ENCODE assay signal across 19 cellular contexts in genomic region chr17:44499722-44500121, GRCh38. TPM values are rescaled to one million over a fixed set of nuclear protein-coding genes. Genes with fewer than 3 reads are reported as not detected.
DNase-seq lines count a peak whose midpoint lies in the region; ATAC-seq, FAIRE-seq and TF ChIP-seq lines count a peak whose summit lies in the region.
"Had no signal": no experiment of that assay in that cellular context is flagged by ENCODE, and none has a peak within 500 bp of the region (broad histone marks: within the 10 kb centered on the region; RNA-seq: fewer than 3 reads in every experiment).

No MANE protein-coding gene starts in this region.

- H3K79me2 ChIP-seq in K562 (ENCODE audit: control insufficient read depth, insufficient read depth, low read length), result peaks cover 87% of the 10 kb centered on the region

- no peak for ATAC-seq in CD8-positive, alpha-beta T cell
- no peak for ATAC-seq in K562
- ATAC-seq in GM18511 (IDR thresholded peaks at IDR 0.05; ENCODE audit: unreplicated experiment), result no peak
- ATAC-seq: pancreas, T-cell had no signal

- H3K4me1 ChIP-seq in CD8-positive, alpha-beta T cell (ENCODE audit: insufficient read depth, low read length), result peaks cover 54% of the 10 kb centered on the region
- H3K4me1 ChIP-seq in HUES6 (ENCODE audit: control insufficient read depth, insufficient read depth, low read length) (peaks cover 12% of the 10 kb centered on the region), K562 (replicated peaks in 1 of 2; ENCODE audit: control insufficient read depth in 2 of 2, insufficient read depth in 2 of 2, low read length in 2 of 2) (peaks cover 4 to 12% of the 10 kb centered on the region in 2 experiments; a peak in 4 of 5 replicates)

- POLR2A ChIA-PET in CD8-positive, alpha-beta T cell (lab: Charles Lee), result no interaction called here
- POLR2A ChIA-PET in K562 (lab: Yijun Ruan, JAX), result interaction anchor here (0.7 to 2.1 kb wide), 5 partner anchors 9 to 287 kb away, joined by 3 to 9 read pairs (median 3); no protein-coding TSS in a partner anchor

- no peaks in the 10 kb centered on the region for H3K9me3 ChIP-seq in CD8-positive, alpha-beta T cell (ENCODE audit: low read length)
- H3K9me3 ChIP-seq in HUES6 (ENCODE audit: control insufficient read depth, insufficient read depth, low read depth, low read length) (no peaks in the 10 kb centered on the region), K562 (replicated peaks; ENCODE audit: control insufficient read depth, insufficient read depth, low read depth, low read length) (no peaks in the 10 kb centered on the region)
- H3K9me3 ChIP-seq: HAP-1, pancreas, stomach, uterus had no signal

- H3K36me3 Mint-ChIP-seq in CD8-positive, alpha-beta T cell, result peaks cover 15% of the 10 kb centered on the region
- H3K36me3 Mint-ChIP-seq in nephron progenitor cell (ENCODE audit: low read depth) (peaks cover 29% of the 10 kb centered on the region), chondrocyte (ENCODE audit: low read depth) (no peaks in the 10 kb centered on the region)
- H3K36me3 Mint-ChIP-seq: T-cell had no signal

- H3K9ac ChIP-seq in HUES6 (ENCODE audit: low read length), result no peak overlapping the region
- peak overlapping the region in 1 of 2 experiments; percentile 6; a peak in 1 of 4 replicates for H3K9ac ChIP-seq in K562 (ENCODE audit: insufficient read depth in 1 of 2, low read depth in 2 of 2, low read length in 2 of 2)

- no peak for FAIRE-seq in K562 (lab: Jason Lieb, UNC)
- FAIRE-seq: endothelial cell of umbilical vein, GM12891, islet of Langerhans, pancreas had no signal

- H3K27ac ChIP-seq in CD8-positive, alpha-beta T cell (ENCODE audit: low read depth, low read length), result no peak overlapping the region
- H3K27ac ChIP-seq in HUES6 (ENCODE audit: low read depth, low read length) (no peak overlapping the region), K562 (ENCODE audit: extremely low read depth, low read depth, low read length) (no peak overlapping the region)
- H3K27ac ChIP-seq: pancreas, stomach, uterus had no signal

- H3K9me3 Mint-ChIP-seq in CD8-positive, alpha-beta T cell, result no peaks in the 10 kb centered on the region
- H3K9me3 Mint-ChIP-seq in nephron progenitor cell (peaks cover 7% of the 10 kb centered on the region), chondrocyte (ENCODE audit: low read depth) (no peaks in the 10 kb centered on the region)
- H3K9me3 Mint-ChIP-seq: T-cell had no signal

- H3K4me3 Mint-ChIP-seq in CD8-positive, alpha-beta T cell, result peak overlapping the region; percentile 50
- peak overlapping the region; percentile 98 for H3K4me3 Mint-ChIP-seq in nephron progenitor cell
- no peak overlapping the region for H3K4me3 Mint-ChIP-seq in chondrocyte (ENCODE audit: unreplicated experiment)

- TF ChIP-seq POLR2A in K562 (conservative IDR thresholded peaks at IDR 0.05), result no peak

- WGBS in K562 (ENCODE audit: insufficient coverage, low coverage, missing lambda C conversion rate), result 31% methylated on average over 1 of the region's 1 CpG

- TF ChIP-seq RAD21 in K562 (CRISPR knock-in tag; conservative IDR thresholded peaks at IDR 0.05 in 1 of 2, IDR thresholded peaks at IDR 0.05 in 1 of 2), result no peak

- no TSS peak for BruUV-seq in K562 (replicated peaks; lab: Mats Ljungman, UMichigan)

- no peaks in the 10 kb centered on the region for H3K36me3 ChIP-seq in CD8-positive, alpha-beta T cell (ENCODE audit: insufficient read depth, low read length)
- H3K36me3 ChIP-seq in HUES6 (ENCODE audit: control insufficient read depth, insufficient read depth, low read length), result no peaks in the 10 kb centered on the region
- H3K36me3 ChIP-seq in K562 (ENCODE audit: control insufficient read depth, insufficient read depth, low read length), result peaks cover 18% of the 10 kb centered on the region; the same call in 2 of the 3 replicates
- H3K36me3 ChIP-seq: pancreas, stomach, uterus had no signal

- H3K4me3 ChIP-seq in CD8-positive, alpha-beta T cell (ENCODE audit: low read depth, low read length), result no peak overlapping the region
- H3K4me3 ChIP-seq in HUES6 (ENCODE audit: low read depth, low read length) (0 out of 2 replicates have a peak overlapping the region, but pooled peaks have one; percentile 2), K562 (no peak overlapping the region)
- H3K4me3 ChIP-seq: pancreas, stomach, uterus had no signal

- no peaks in the 10 kb centered on the region for H3K27me3 ChIP-seq in CD8-positive, alpha-beta T cell (ENCODE audit: insufficient read depth, low read length)
- H3K27me3 ChIP-seq in HUES6 (ENCODE audit: control insufficient read depth, insufficient read depth, low read length), result no peaks in the 10 kb centered on the region
- H3K27me3 ChIP-seq in K562 (ENCODE audit: control insufficient read depth in 2 of 2, insufficient read depth in 2 of 2, low read length in 2 of 2), result no peaks in the 10 kb centered on the region
- H3K27me3 ChIP-seq: pancreas, stomach, uterus had no signal

- peaks cover 20% of the 10 kb centered on the region for H4K20me1 ChIP-seq in K562 (replicated peaks; ENCODE audit: control insufficient read depth, insufficient read depth, low read length)

- no peaks in the 10 kb centered on the region for H3K9me1 ChIP-seq in K562 (ENCODE audit: control insufficient read depth, insufficient read depth, low read length)

- no peaks in the 10 kb centered on the region for H3K27me3 Mint-ChIP-seq in CD8-positive, alpha-beta T cell (ENCODE audit: low read depth)
- H3K27me3 Mint-ChIP-seq in nephron progenitor cell (ENCODE audit: low read depth, poor library complexity) (peaks cover 3% of the 10 kb centered on the region), chondrocyte (ENCODE audit: low read depth) (no peaks in the 10 kb centered on the region)
- H3K27me3 Mint-ChIP-seq: T-cell had no signal

- intact Hi-C loops in CD8-positive, alpha-beta T cell (cut with DNase I, micrococcal nuclease), result loop anchor here in 1 of 2 experiments (2.0 to 10.0 kb wide), 2 partner anchors 137 to 565 kb away; partner anchors contain the start of genes FAM171A2 and NMT1
- intact Hi-C loops in K562 (cut with micrococcal nuclease), result loop anchor here (5.0 kb wide), 1 partner anchor 112 kb away; the partner anchor contains the start of gene ITGA2B

- CTCF ChIA-PET in CD8-positive, alpha-beta T cell (lab: Charles Lee), result interaction anchor here (0.6 to 1.0 kb wide), 2 partner anchors 188 to 852 kb away, joined by 3 to 5 read pairs; no protein-coding TSS in a partner anchor
- CTCF ChIA-PET in K562 (lab: Yijun Ruan, JAX; ENCODE audit: low intra/inter-chr PET ratio), result no interaction called here

- H3K4me2 ChIP-seq in K562 (ENCODE audit: insufficient read depth, low read length), result peak overlapping the region; percentile 43; the same call in 1 of the 2 replicates

- in situ Hi-C loops in K562 (cut with MboI), result no loop called here

- peak overlapping the region; percentile 6 for H3K27ac Mint-ChIP-seq in CD8-positive, alpha-beta T cell
- H3K27ac Mint-ChIP-seq in nephron progenitor cell (no peak overlapping the region), chondrocyte (ENCODE audit: unreplicated experiment) (no peak overlapping the region)
- H3K27ac Mint-ChIP-seq: T-cell had no signal

- H2AFZ ChIP-seq in K562 (ENCODE audit: low read depth, low read length), result no peak overlapping the region

- H3K4me1 Mint-ChIP-seq in CD8-positive, alpha-beta T cell (ENCODE audit: low read depth), result peaks cover 77% of the 10 kb centered on the region
- H3K4me1 Mint-ChIP-seq in nephron progenitor cell, result peaks cover 26% of the 10 kb centered on the region
- peaks cover 55% of the 10 kb centered on the region for H3K4me1 Mint-ChIP-seq in chondrocyte (ENCODE audit: low read depth)

- no peak for TF ChIP-seq CTCF in CD8-positive, alpha-beta T cell (IDR thresholded peaks at IDR 0.05)
- TF ChIP-seq CTCF in K562 (IDR thresholded peaks at IDR 0.05 in 2 of 3, conservative IDR thresholded peaks at IDR 0.05 in 1 of 3; ENCODE audit: insufficient read depth in 2 of 3, low read depth in 1 of 3, low read length in 3 of 3), result no peak
- TF ChIP-seq CTCF in nephron progenitor cell (IDR thresholded peaks at IDR 0.05), result no peak
- no peak for TF ChIP-seq CTCF in chondrocyte (IDR thresholded peaks at IDR 0.05)

- no peak for DNase-seq in CD8-positive, alpha-beta T cell
- DNase-seq in K562 (ENCODE audit: extremely low read depth in 1 of 4, low spot score in 3 of 4), result no peak
- no peak for DNase-seq in nephron progenitor cell
- DNase-seq in cerebellar cortex (ENCODE audit: low spot score), result no peak
- DNase-seq in chondrocyte (ENCODE audit: low spot score), result no peak
- DNase-seq in NCI-H526 (lab: John Stamatoyannopoulos, UW), result no peak
- DNase-seq: central memory CD4-positive, alpha-beta T cell; NCI-H1694; NCI-H510A; pancreas; stomach; T-cell; uterus had no signal

- no peak for TF ChIP-seq EP300 in K562 (IDR thresholded peaks at IDR 0.05; ENCODE audit: low read length)

RNA-seq across cellular contexts. Expression of gene GPATCH8, which starts 3.5 kb away (rescaled TPM):
- 10 to 100 TPM; 73.8 to 75.2 TPM for total RNA-seq in CD8-positive, alpha-beta T cell
- 35.5 and 88.3 TPM in 2 replicates for total RNA-seq in K562 (2011; cell fraction: chromatin; rRNA removed; ENCODE audit: low replicate concordance)
- total RNA-seq in K562 (2011; cell fraction: nucleolus; rRNA removed), result 15.8 and 25.9 TPM in 2 replicates
- total RNA-seq in K562 (2011; cell fraction: nucleoplasm; rRNA removed), result 46.9 and 79.0 TPM in 2 replicates
- 11.6 and 12.5 TPM in 2 replicates for total RNA-seq in K562 (2014; rRNA removed)
- total RNA-seq in K562 (2014; rRNA removed; fragmentation: Illumina TruSeq; extraction: Trizol), result 12.7 and 16.6 TPM in 2 replicates
- 12.9 and 14.1 TPM in 2 replicates for total RNA-seq in K562 (2015; rRNA removed; fragmentation: Illumina TruSeq; extraction: Trizol)
- total RNA-seq in K562 (2021), result 25.6 and 29.6 TPM in 2 replicates
- 10.6 and 17.3 TPM in 2 replicates for polyA plus RNA-seq in K562 (2011; rRNA removed)
- polyA plus RNA-seq in K562 (2011; cell fraction: cytosol; rRNA removed), result 7.8 and 9.3 TPM in 2 replicates
- polyA plus RNA-seq in K562 (2011; cell fraction: nucleus; rRNA removed), result 17.6 and 18.6 TPM in 2 replicates
- polyA plus RNA-seq in K562 (2012), result 14.7 and 15.0 TPM in 2 replicates
- polyA plus RNA-seq in K562 (2014; fragmentation: Illumina TruSeq; extraction: Trizol), result 22.2 and 24.8 TPM in 2 replicates
- 10 to 100 TPM; 12.0 to 13.2 TPM for polyA plus RNA-seq in K562 (2014; fragmentation: Nextera tagmentation; extraction: Ambion mirVana)
- polyA plus RNA-seq in K562 (2014; rRNA removed), result 14.5 and 15.6 TPM in 2 replicates
- polyA minus RNA-seq in K562 (2011; rRNA and poly(A)+ RNA removed), result 29.9 and 35.0 TPM in 2 replicates
- polyA minus RNA-seq in K562 (2011; cell fraction: cytosol; rRNA and poly(A)+ RNA removed), result 12.0 and 17.7 TPM in 2 replicates
- polyA minus RNA-seq in K562 (2011; cell fraction: nucleus; rRNA and poly(A)+ RNA removed), result 11.8 and 15.6 TPM in 2 replicates
- 31.1 to 47.0 TPM (median 35.5 TPM) in 3 replicates for total RNA-seq in chondrocyte

RNA-seq across cellular contexts. Expression of gene FZD2, which starts 57.6 kb away (rescaled TPM):
- not detected for total RNA-seq in CD8-positive, alpha-beta T cell
- total RNA-seq in K562 (2011; cell fraction: chromatin; rRNA removed; ENCODE audit: low replicate concordance), result 1.3 and 4.1 TPM in 2 replicates
- total RNA-seq in K562 (2011; cell fraction: nucleolus; rRNA removed), result 7.2 and 8.2 TPM in 2 replicates
- total RNA-seq in K562 (2011; cell fraction: nucleoplasm; rRNA removed), result 2.8 and 3.5 TPM in 2 replicates
- 1.1 and 1.2 TPM in 2 replicates for total RNA-seq in K562 (2014; rRNA removed)
- 0.10 and 0.11 TPM in 2 replicates for total RNA-seq in K562 (2014; rRNA removed; fragmentation: Illumina TruSeq; extraction: Trizol)
- total RNA-seq in K562 (2015; rRNA removed; fragmentation: Illumina TruSeq; extraction: Trizol), result 0.68 and 1.1 TPM in 2 replicates
- total RNA-seq in K562 (2021), result 3.5 and 3.7 TPM in 2 replicates
- polyA plus RNA-seq in K562 (2011; rRNA removed), result 1.8 and 3.1 TPM in 2 replicates
- 6.1 and 11.5 TPM in 2 replicates for polyA plus RNA-seq in K562 (2011; cell fraction: cytosol; rRNA removed)
- polyA plus RNA-seq in K562 (2011; cell fraction: nucleus; rRNA removed), result 4.8 and 5.5 TPM in 2 replicates
- polyA plus RNA-seq in K562 (2012), result 2.8 and 5.2 TPM in 2 replicates
- 0.31 and 1.5 TPM in 2 replicates for polyA plus RNA-seq in K562 (2014; fragmentation: Illumina TruSeq; extraction: Trizol)
- polyA plus RNA-seq in K562 (2014; fragmentation: Nextera tagmentation; extraction: Ambion mirVana), result under 1 TPM in 1 of 2 experiments, not detected in 1; 0.03 TPM
- polyA plus RNA-seq in K562 (2014; rRNA removed), result 2.1 and 4.5 TPM in 2 replicates
- 1.1 and 2.1 TPM in 2 replicates for polyA minus RNA-seq in K562 (2011; rRNA and poly(A)+ RNA removed)
- polyA minus RNA-seq in K562 (2011; cell fraction: cytosol; rRNA and poly(A)+ RNA removed), result 4.9 and 6.1 TPM in 2 replicates
- polyA minus RNA-seq in K562 (2011; cell fraction: nucleus; rRNA and poly(A)+ RNA removed), result 2.3 and 3.8 TPM in 2 replicates
- 103 to 127 TPM (median 108 TPM) in 3 replicates for total RNA-seq in chondrocyte

Comparison
In these comparisons a context has a peak if more than half of its experiments do, and no peak if none do; other contexts are left out.
1. RNA of gene FZD2, which starts 57.6 kb away (total RNA-seq): 103 to 127 TPM in chondrocyte; 0.10 to 8.2 TPM in K562 and not detected in CD8-positive, alpha-beta T cell; every median in the first group is over 10 times any median in the second.